In the genomic region with DNA sequence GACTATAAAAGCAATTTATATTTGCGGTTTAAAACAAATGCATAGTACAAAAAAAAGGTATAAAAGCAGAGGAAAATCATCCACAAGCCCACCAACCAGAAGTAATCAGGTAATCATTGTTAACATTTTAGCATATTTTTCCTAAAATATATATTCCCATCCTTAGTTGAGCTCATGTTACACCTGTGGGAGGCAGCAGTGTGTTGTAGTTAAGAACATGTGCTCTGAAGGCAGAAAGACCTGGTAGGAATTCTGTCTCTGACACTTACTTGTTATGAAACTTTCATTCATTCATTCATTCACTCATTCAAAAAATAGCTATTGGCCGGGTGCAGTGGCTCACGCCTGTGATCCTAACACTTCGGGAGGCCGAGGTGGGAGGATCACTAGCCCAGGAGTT, we compare ENCODE assay signal across 12 cellular contexts. TPM values are rescaled to one million over a fixed set of nuclear protein-coding genes. Genes with fewer than 3 reads are reported as not detected.
A peak's percentile ranks its signal among the peaks of the same experiment; 100 is the strongest.
DNase-seq lines count a peak whose midpoint lies in the region; ATAC-seq, FAIRE-seq and TF ChIP-seq lines count a peak whose summit lies in the region.
"Had no signal": no experiment of that assay in that cellular context is flagged by ENCODE, and none has a peak within 500 bp of the region (broad histone marks: within the 10 kb centered on the region; RNA-seq: fewer than 3 reads in every experiment).

No MANE protein-coding gene starts in this region.

- H3K9me3 Mint-ChIP-seq in endodermal cell: peaks cover 51% of the 10 kb centered on the region

- no peaks in the 10 kb centered on the region for H3K4me1 ChIP-seq in endodermal cell (ENCODE audit: control insufficient read depth, insufficient read depth, low read length)
- no peaks in the 10 kb centered on the region for H3K4me1 ChIP-seq in pancreas
- H3K4me1 ChIP-seq: vagina had no signal

- intact Hi-C loops in pancreas (cut with DNase I): no loop called here

- FAIRE-seq in pancreas (lab: Jason Lieb, UNC): no peak

- no peaks in the 10 kb centered on the region for H3K36me3 ChIP-seq in endodermal cell (ENCODE audit: control insufficient read depth, insufficient read depth, low read length)
- H3K36me3 ChIP-seq in pancreas: no peaks in the 10 kb centered on the region
- H3K36me3 ChIP-seq: vagina had no signal

- no peak overlapping the region for H3K27ac Mint-ChIP-seq in endodermal cell
- H3K27ac Mint-ChIP-seq: B cell had no signal

- H3K27ac ChIP-seq in endodermal cell (ENCODE audit: low read depth, low read length) (no peak overlapping the region), pancreas (no peak overlapping the region)
- H3K27ac ChIP-seq: vagina had no signal

- no peaks in the 10 kb centered on the region for H3K36me3 Mint-ChIP-seq in endodermal cell (ENCODE audit: low read depth)

- H3K4me3 Mint-ChIP-seq in endodermal cell: no peak overlapping the region
- H3K4me3 Mint-ChIP-seq: B cell had no signal

- H3K27me3 ChIP-seq in endodermal cell (ENCODE audit: control insufficient read depth, insufficient read depth, low read length, poor library complexity, severe bottlenecking) (no peaks in the 10 kb centered on the region), pancreas (no peaks in the 10 kb centered on the region)
- H3K27me3 ChIP-seq: vagina had no signal

- DNase-seq in NCI-H1105 treated with DMSO at 0.1 percent for 48 hours (lab: John Stamatoyannopoulos, UW) (peak; percentile 14), NCI-H1105 (lab: John Stamatoyannopoulos, UW) (no peak), NCI-H526 treated with DMSO at 0.1 percent for 48 hours (lab: John Stamatoyannopoulos, UW) (peak; percentile 19), endodermal cell (no peak), pancreas (peak in 1 of 6 donors; percentile 4), GM20000 (ENCODE audit: low spot score) (no peak)
- no peak for DNase-seq in effector CD8-positive, alpha-beta T cell (lab: John Stamatoyannopoulos, UW)
- DNase-seq: activated gamma-delta T cell treated with Interleukin-2 at 50 U/mL for 16 hours, T-helper 1 cell had no signal

- no peaks in the 10 kb centered on the region for H3K9me3 ChIP-seq in endodermal cell (ENCODE audit: control insufficient read depth, low read length)
- H3K9me3 ChIP-seq in pancreas: no peaks in the 10 kb centered on the region
- H3K9me3 ChIP-seq: vagina had no signal

- H3K4me3 ChIP-seq in endodermal cell (ENCODE audit: low read length) (no peak overlapping the region), pancreas (no peak overlapping the region)
- H3K4me3 ChIP-seq: vagina had no signal

- TF ChIP-seq CTCF in endodermal cell (conservative IDR thresholded peaks at IDR 0.05) (peak; percentile 58), pancreas (IDR thresholded peaks at IDR 0.05) (peak in 1 of 4 donors; percentile 12), GM20000 (IDR thresholded peaks at IDR 0.05; ENCODE audit: extremely low read depth, missing control alignments) (no peak)

- no peak overlapping the region for H3K9ac ChIP-seq in endodermal cell (ENCODE audit: extremely low read depth, low read length, poor library complexity, severe bottlenecking)

- no peaks in the 10 kb centered on the region for H3K27me3 Mint-ChIP-seq in endodermal cell (ENCODE audit: insufficient read depth)
- H3K27me3 Mint-ChIP-seq: B cell had no signal

- ATAC-seq in pancreas: peak in 3 of 4 donors; percentile 72 to 84 (median 84)
- no peak for ATAC-seq in HG03045 (IDR thresholded peaks at IDR 0.05; ENCODE audit: unreplicated experiment)

- H3K4me1 Mint-ChIP-seq in endodermal cell: no peaks in the 10 kb centered on the region
- H3K4me1 Mint-ChIP-seq: B cell had no signal

- 88 to 94% methylated on average over 3 to 4 of the region's 5 CpGs for WGBS in endodermal cell (ENCODE audit: insufficient coverage in 1 of 2, insufficient read length in 1 of 2), 2 experiments
- WGBS in pancreas, 2 donors: 36 to 66% methylated on average over 5 of the region's 5 CpGs

RNA-seq across cellular contexts. Expression of a gene that starts 15.4 kb away (rescaled TPM):
- 10 to 100 TPM; 18.2 to 19.3 TPM for total RNA-seq in endodermal cell
- polyA plus RNA-seq in endodermal cell (2013, experiment 1 of 2): 5.0 TPM
- polyA plus RNA-seq in endodermal cell (2013, experiment 2 of 2): 5.3 TPM
- 10 to 100 TPM in 1 of 6 donors, 1 to 10 TPM in 5; 3.6 to 11.5 (median 4.7) TPM for total RNA-seq in pancreas
- 1 to 10 TPM in 1 of 2 donors, under 1 TPM in 1; 0.76 to 1.4 TPM for polyA plus RNA-seq in pancreas

RNA-seq across cellular contexts. Expression of a gene that starts 55.5 kb away (rescaled TPM):
- total RNA-seq in endodermal cell (10 to 100 TPM; 16.8 to 22.8 TPM), pancreas (1 to 10 TPM in 1 of 6 donors, under 1 TPM in 5; 0.63 to 1.1 (median 0.86) TPM)
- 23.2 TPM for polyA plus RNA-seq in endodermal cell (2013, experiment 1 of 2)
- 24.0 TPM for polyA plus RNA-seq in endodermal cell (2013, experiment 2 of 2)
- polyA plus RNA-seq in pancreas: 1 to 10 TPM; 1.3 to 2.9 TPM

Comparison
In these comparisons a context has a peak if more than half of its experiments do, and no peak if none do; other contexts are left out.
1. DNase-seq: peak in NCI-H1105 treated with DMSO at 0.1 percent for 48 hours (single experiment) and NCI-H526 treated with DMSO at 0.1 percent for 48 hours (single experiment); none in NCI-H1105 (single experiment), endodermal cell (single experiment), GM20000 (single experiment) and effector CD8-positive, alpha-beta T cell (single experiment).
2. RNA of a gene that starts 55.5 kb away (total RNA-seq): 16.8 to 22.8 TPM in endodermal cell; 0.63 to 1.1 TPM in pancreas; every median in the first group is over 4 times any median in the second.